In the genomic region with DNA sequence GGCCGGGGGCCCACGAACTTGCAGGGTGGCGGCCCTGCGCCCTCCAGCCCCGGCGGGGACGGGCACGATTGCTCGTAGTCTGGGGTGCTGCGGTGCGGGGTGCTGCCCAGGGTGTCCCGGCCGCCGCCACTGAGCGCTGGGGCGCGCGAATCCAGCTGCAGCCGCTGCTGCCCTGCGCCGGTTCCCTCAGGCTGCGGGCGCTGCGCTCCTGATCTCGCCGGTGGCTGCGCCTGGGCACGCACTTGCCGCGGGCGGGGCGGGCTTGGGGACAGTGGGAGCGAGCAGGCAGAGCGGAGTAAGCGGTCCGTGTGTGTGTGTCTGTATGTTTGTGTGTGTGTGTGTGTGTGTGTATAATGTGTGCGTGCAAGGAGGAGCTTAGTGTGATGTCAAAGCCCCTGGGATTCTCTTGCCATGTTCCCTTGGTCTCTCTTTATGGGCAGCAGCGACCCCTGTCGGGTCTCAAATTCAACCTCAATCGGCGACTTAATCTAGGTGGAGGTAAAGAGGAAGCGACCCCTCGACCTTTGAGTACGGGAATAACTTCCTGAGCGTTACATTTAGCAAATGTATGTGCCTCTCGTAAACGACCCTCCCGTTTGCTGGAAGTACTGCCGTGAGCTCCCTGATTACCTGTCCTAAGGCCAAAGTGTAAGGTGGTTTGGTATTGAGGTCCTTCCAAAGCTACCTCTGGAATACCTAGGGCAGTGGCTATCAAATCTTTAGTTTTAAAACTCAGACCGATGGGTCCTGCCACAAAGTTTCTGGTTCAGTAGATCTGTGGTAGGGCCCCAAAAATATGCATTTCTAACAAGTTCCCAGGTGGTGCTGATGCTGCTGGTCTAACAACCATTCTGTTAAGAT, we compare ENCODE assay signal across 8 cellular contexts. TPM values are rescaled to one million over a fixed set of nuclear protein-coding genes. Genes with fewer than 3 reads are reported as not detected.
DNase-seq lines count a peak whose midpoint lies in the region; ATAC-seq and TF ChIP-seq lines count a peak whose summit lies in the region.

RNF150 (minus strand) TSS at position 324 of the 861 bp plus-strand sequence.

- H3F3A ChIP-seq in MM.1S (ENCODE audit: insufficient read depth, low read length), result no peaks in the 10 kb centered on the region

- peaks cover 4% of the 10 kb centered on the region for H3K23me2 ChIP-seq in H9 (ENCODE audit: insufficient read length, low read depth, low read length, poor library complexity, severe bottlenecking)

- H3K14ac ChIP-seq in H9 (ENCODE audit: insufficient read depth, low read length), result peak within 1 kb of the TSS; percentile 83

- no peak within 1 kb of the TSS for H3T11ph ChIP-seq in H9 (ENCODE audit: low read length)

- H3K27ac ChIP-seq in H9 (ENCODE audit: insufficient read length, low read depth, low read length) (no peak within 1 kb of the TSS), MM.1S (ENCODE audit: low read length) (no peak within 1 kb of the TSS), SJCRH30 (peak within 1 kb of the TSS; percentile 80), mammary epithelial cell (ENCODE audit: insufficient read depth, low read depth, low read length) (no peak within 1 kb of the TSS), iPS-18a (ENCODE audit: low read length) (no peak within 1 kb of the TSS)

- H3K9me3 ChIP-seq in H9 (ENCODE audit: control insufficient read depth, low read depth, low read length) (no peaks in the 10 kb centered on the region), MM.1S (replicated peaks; ENCODE audit: insufficient read depth, low read length) (no peaks in the 10 kb centered on the region), SJCRH30 (replicated peaks) (no peaks in the 10 kb centered on the region), mammary epithelial cell (replicated peaks; ENCODE audit: insufficient read depth, low read length) (no peaks in the 10 kb centered on the region), iPS-18a (ENCODE audit: control insufficient read depth, low read depth, low read length) (no peaks in the 10 kb centered on the region)

- H3K9ac ChIP-seq in H9 (ENCODE audit: extremely low read depth, insufficient read length, low read length), result peak within 1 kb of the TSS; percentile 80
- peak within 1 kb of the TSS; percentile 49 for H3K9ac ChIP-seq in MM.1S (ENCODE audit: low read length)
- H3K9ac ChIP-seq in mammary epithelial cell (ENCODE audit: insufficient read depth, low read length), result no peak within 1 kb of the TSS
- peak within 1 kb of the TSS; percentile 73 for H3K9ac ChIP-seq in iPS-18a (ENCODE audit: low read length)

- peaks cover 25% of the 10 kb centered on the region in 2 experiments for H3K4me1 Mint-ChIP-seq in H9

- H2BK20ac ChIP-seq in H9 (ENCODE audit: low read depth, low read length, poor library complexity, severe bottlenecking), result no peak within 1 kb of the TSS

- no peak within 1 kb of the TSS for H2BK5ac ChIP-seq in H9 (ENCODE audit: insufficient read length, low read length)

- DNase-seq in GDM1 (lab: John Stamatoyannopoulos, UW) (peak; percentile 40), H9 (peak; percentile 88), MM.1S (peak; percentile 73), SJCRH30 (peak; percentile 85 to 95), mammary epithelial cell (peak; percentile 63), retinal pigment epithelial cell (ENCODE audit: low read depth) (peak; percentile 68)

- H3K27me3 ChIP-seq in H9 (ENCODE audit: insufficient read depth, low read length), result no peaks in the 10 kb centered on the region; the same call in 1 of the 2 replicates
- H3K27me3 ChIP-seq in MM.1S (replicated peaks; ENCODE audit: insufficient read depth, low read length), result no peaks in the 10 kb centered on the region
- H3K27me3 ChIP-seq in SJCRH30, result no peaks in the 10 kb centered on the region
- peaks cover 29% of the 10 kb centered on the region for H3K27me3 ChIP-seq in mammary epithelial cell (ENCODE audit: insufficient read depth, low read length)
- H3K27me3 ChIP-seq in iPS-18a (ENCODE audit: control insufficient read depth, insufficient read depth, low read length), result peaks cover 24% of the 10 kb centered on the region

- peak within 1 kb of the TSS; percentile 88 to 98 for H3K4me3 Mint-ChIP-seq in H9

- H4K5ac ChIP-seq in H9 (ENCODE audit: insufficient read length, low read depth, low read length), result peak within 1 kb of the TSS; percentile 73

- H3K4ac ChIP-seq in H9 (ENCODE audit: low read depth, low read length), result no peak within 1 kb of the TSS

- no peak within 1 kb of the TSS for H4K91ac ChIP-seq in H9 (ENCODE audit: insufficient read length, low read depth, low read length)

- CTCF ChIA-PET in mammary epithelial cell (lab: Charles Lee; ENCODE audit: low non-redundant PET), result interaction anchor here (0.6 kb wide), 2 partner anchors 249 to 1011 kb away, joined by 3 read pairs; no protein-coding TSS in a partner anchor

- H3K23ac ChIP-seq in H9 (ENCODE audit: insufficient read length, low read depth, low read length), result no peak within 1 kb of the TSS

- peaks cover 0 to 2% of the 10 kb centered on the region in 2 experiments; a peak in 2 of 5 replicates for H3K9me3 Mint-ChIP-seq in H9

- peak within 1 kb of the TSS; percentile 79 for H3K18ac ChIP-seq in H9 (ENCODE audit: insufficient read length, low read depth, low read length)

- H2BK15ac ChIP-seq in H9 (ENCODE audit: low read depth, low read length), result no peak within 1 kb of the TSS

- H3K4me3 ChIP-seq in MM.1S (ENCODE audit: low read length), result peak within 1 kb of the TSS; percentile 82
- peak within 1 kb of the TSS; percentile 85 for H3K4me3 ChIP-seq in SJCRH30
- peak within 1 kb of the TSS; percentile 35 to 63 (median 58) for H3K4me3 ChIP-seq in mammary epithelial cell (replicated peaks in 1 of 3; ENCODE audit: insufficient read depth in 1 of 3, low read depth in 2 of 3, low read length in 3 of 3)
- peak within 1 kb of the TSS; percentile 67 for H3K4me3 ChIP-seq in iPS-18a (ENCODE audit: low read length)
- peak within 1 kb of the TSS; percentile 92 for H3K4me3 ChIP-seq in retinal pigment epithelial cell (ENCODE audit: low read length)

- TF ChIP-seq CTCF in H9 (conservative IDR thresholded peaks at IDR 0.05) (peak; percentile 81), MM.1S (IDR thresholded peaks at IDR 0.05; ENCODE audit: low read length) (peak; percentile 70), mammary epithelial cell (conservative IDR thresholded peaks at IDR 0.05 in 1 of 2, IDR thresholded peaks at IDR 0.05 in 1 of 2; ENCODE audit: extremely low read depth in 1 of 2, insufficient read depth in 1 of 2, low read depth in 1 of 2, low read length in 2 of 2) (peak; percentile 32 to 65), retinal pigment epithelial cell (conservative IDR thresholded peaks at IDR 0.05; ENCODE audit: low read depth, low read length) (peak; percentile 87)

- no peaks in the 10 kb centered on the region for H3K79me1 ChIP-seq in H9 (ENCODE audit: insufficient read depth, low read depth, low read length, poor library complexity, severe bottlenecking)

- H3K27me3 Mint-ChIP-seq in H9 (ENCODE audit: low read depth), result peaks cover 53% of the 10 kb centered on the region

- H3K4me1 ChIP-seq in H9 (ENCODE audit: insufficient read depth, low read length), result no peaks in the 10 kb centered on the region
- no peaks in the 10 kb centered on the region for H3K4me1 ChIP-seq in MM.1S (ENCODE audit: low read length)
- H3K4me1 ChIP-seq in SJCRH30, result peaks cover 6% of the 10 kb centered on the region
- H3K4me1 ChIP-seq in mammary epithelial cell (ENCODE audit: insufficient read depth, low read length), result peaks cover 13% of the 10 kb centered on the region
- H3K4me1 ChIP-seq in iPS-18a (ENCODE audit: control insufficient read depth, low read depth, low read length), result peaks cover 17% of the 10 kb centered on the region

- dilution Hi-C loops in mammary epithelial cell (cut with HindIII; ENCODE audit: low sequenced_read_pairs), result no loop called here

- H3K4me2 ChIP-seq in H9 (ENCODE audit: insufficient read depth, insufficient read length, low read length) (peak within 1 kb of the TSS; percentile 80), MM.1S (ENCODE audit: low read depth, low read length) (peak within 1 kb of the TSS; percentile 91), mammary epithelial cell (ENCODE audit: insufficient read depth, low read depth, low read length) (peak within 1 kb of the TSS; percentile 99)

- no peak for ATAC-seq in HG02840 (IDR thresholded peaks at IDR 0.05; ENCODE audit: low FRiP score, unreplicated experiment)

- H3K36me3 ChIP-seq in MM.1S (replicated peaks; ENCODE audit: insufficient read depth, low read length), result no peaks in the 10 kb centered on the region
- no peaks in the 10 kb centered on the region for H3K36me3 ChIP-seq in SJCRH30
- no peaks in the 10 kb centered on the region for H3K36me3 ChIP-seq in mammary epithelial cell (ENCODE audit: insufficient read depth, low read length)
- no peaks in the 10 kb centered on the region for H3K36me3 ChIP-seq in iPS-18a (ENCODE audit: control insufficient read depth, low read depth, low read length)

- no peak within 1 kb of the TSS for H2AFZ ChIP-seq in H9 (ENCODE audit: low read length)
- peak within 1 kb of the TSS; percentile 69 for H2AFZ ChIP-seq in MM.1S (ENCODE audit: low read length)
- peak within 1 kb of the TSS; percentile 80 for H2AFZ ChIP-seq in mammary epithelial cell (ENCODE audit: low read depth, low read length)

- no TSS peak for BruUV-seq in mammary epithelial cell (replicated peaks; lab: Mats Ljungman, UMichigan)

- intact Hi-C loops in mammary epithelial cell (cut with micrococcal nuclease), result loop anchor here (1.0 to 5.0 kb wide), 2 partner anchors 251 to 272 kb away; no protein-coding TSS in a partner anchor

- H4K20me1 ChIP-seq in H9 (ENCODE audit: control insufficient read depth, insufficient read depth, insufficient read length), result no peaks in the 10 kb centered on the region
- no peaks in the 10 kb centered on the region for H4K20me1 ChIP-seq in MM.1S (ENCODE audit: insufficient read depth, low read length)
- no peaks in the 10 kb centered on the region for H4K20me1 ChIP-seq in mammary epithelial cell (ENCODE audit: insufficient read depth, low read length)

- peaks cover 0 to 2% (median 0%) of the 10 kb centered on the region in 3 experiments; a peak in 1 of 7 replicates for H3K36me3 Mint-ChIP-seq in H9 (ENCODE audit: insufficient read depth in 1 of 3, low read depth in 3 of 3)

- in situ Hi-C loops in mammary epithelial cell (cut with MboI; ENCODE audit: low sequenced_read_pairs in 2 of 2), result no loop called here

- no peak within 1 kb of the TSS for H4K8ac ChIP-seq in H9 (replicated peaks; ENCODE audit: insufficient read length, low read depth, low read length)

- H2BK12ac ChIP-seq in H9 (ENCODE audit: insufficient read length, low read depth, low read length), result no peak within 1 kb of the TSS

- H3K56ac ChIP-seq in H9 (ENCODE audit: insufficient read length, low read depth, low read length), result no peak within 1 kb of the TSS

- no CpG with 5 or more reads among the region's 50 CpGs for WGBS in H9 (ENCODE audit: extremely low coverage, insufficient read length, low lambda C conversion rate)
- 0% methylated on average over 13 of the region's 50 CpGs for WGBS in mammary epithelial cell (ENCODE audit: low coverage, missing lambda C conversion rate)

- H3K9me2 ChIP-seq in MM.1S (replicated peaks; ENCODE audit: insufficient read depth, low read length), result no peaks in the 10 kb centered on the region

- H2BK120ac ChIP-seq in H9 (ENCODE audit: low read depth, low read length, poor library complexity, severe bottlenecking), result no peak within 1 kb of the TSS

- H2AK5ac ChIP-seq in H9 (ENCODE audit: insufficient read length, low read length), result no peak within 1 kb of the TSS

- H3K79me2 ChIP-seq in H9 (ENCODE audit: insufficient read depth, low read length) (no peaks in the 10 kb centered on the region), MM.1S (ENCODE audit: low read length) (no peaks in the 10 kb centered on the region), mammary epithelial cell (ENCODE audit: insufficient read depth, low read length) (no peaks in the 10 kb centered on the region)

- H3K27ac Mint-ChIP-seq in H9, result peak within 1 kb of the TSS in 2 of 3 experiments; percentile 34 to 70; a peak in 3 of 7 replicates

RNA-seq across cellular contexts. Expression of gene RNF150, which starts in this region (rescaled TPM):
- total RNA-seq in H9 (2021), result 3.7 and 4.4 TPM in 2 replicates
- 22.2 and 23.4 TPM in 2 replicates for total RNA-seq in SJCRH30 (2014; rRNA removed; shearing (Covaris generic))
- 1 to 10 TPM in 1 of 2 donors, not detected in 1; 5.0 TPM for total RNA-seq in mammary epithelial cell
- polyA plus RNA-seq in mammary epithelial cell, result 0.01 TPM
- polyA minus RNA-seq in mammary epithelial cell, result not detected

Comparison
In these comparisons a context has a peak if more than half of its experiments do, and no peak if none do; other contexts are left out.
1. DNase-seq: peak in every context shown above with its lines; median percentile 90 in SJCRH30; 88 in H9; 73 in MM.1S; 68 in retinal pigment epithelial cell; 63 in mammary epithelial cell; 40 in GDM1.